ENCODE assay signal across 11 cellular contexts in genomic region chr5:56638768-56639238, GRCh38.
DNase-seq lines count a peak whose midpoint lies in the region; ATAC-seq, FAIRE-seq and TF ChIP-seq lines count a peak whose summit lies in the region.
"Had no signal": no experiment of that assay in that cellular context is flagged by ENCODE, and none has a peak within 500 bp of the region (broad histone marks: within the 10 kb centered on the region; RNA-seq: fewer than 3 reads in every experiment).

No MANE protein-coding gene starts in this region.

- CTCF ChIA-PET in activated naive CD4-positive, alpha-beta T cell treated with anti-CD3 and anti-CD28 coated beads, Interleukin-2, amount 10 ng/mL, durations not matched to agents 7 days and 5 days (lab: Charles Lee): no interaction called here

- H3K36me3 ChIP-seq in OCI-LY3 (replicated peaks; ENCODE audit: low read depth, low read length): no peaks in the 10 kb centered on the region

- H3K4me3 ChIP-seq in OCI-LY3 (ENCODE audit: low read length): no peak overlapping the region

- H3K4me2 ChIP-seq in OCI-LY3 (ENCODE audit: low read length): peak overlapping the region; percentile 20; the same call in 1 of the 2 replicates

- no peak overlapping the region for H3K27ac ChIP-seq in OCI-LY3 (ENCODE audit: low read length)

- DNase-seq in activated naive CD4-positive, alpha-beta T cell treated with anti-CD3 and anti-CD28 coated beads, Interleukin-2, amount 10 ng/mL, durations not matched to agents 7 days and 5 days: no peak
- peak; percentile 69 for DNase-seq in kidney tubule cell (ENCODE audit: low spot score)
- peak; percentile 38 for DNase-seq in urothelium cell line (ENCODE audit: low spot score)
- DNase-seq in OCI-M2 (lab: John Stamatoyannopoulos, UW; ENCODE audit: unreplicated experiment): no peak
- no peak for DNase-seq in GOT3 (lab: John Stamatoyannopoulos, UW)
- DNase-seq in Right ventricle myocardium inferior (ENCODE audit: missing footprints): no peak

- H3K9ac ChIP-seq in OCI-LY3 (ENCODE audit: low read length): no peak overlapping the region

- intact Hi-C loops in Right ventricle myocardium inferior (cut with DNase I): no loop called here

- no peak for FAIRE-seq in urothelium cell line (lab: Jason Lieb, UNC)

- no peaks in the 10 kb centered on the region for H3K36me3 Mint-ChIP-seq in activated naive CD4-positive, alpha-beta T cell treated with anti-CD3 and anti-CD28 coated beads, Interleukin-2, amount 50 U/mL, for 24 hours
- peaks cover 9% of the 10 kb centered on the region for H3K36me3 Mint-ChIP-seq in activated naive CD4-positive, alpha-beta T cell treated with anti-CD3 and anti-CD28 coated beads, Interleukin-2, amount 10 ng/mL, durations not matched to agents 7 days and 5 days
- H3K36me3 Mint-ChIP-seq: brain; CD14-positive monocyte; naive thymus-derived CD8-positive, alpha-beta T cell had no signal

- H3K4me3 Mint-ChIP-seq in activated naive CD4-positive, alpha-beta T cell treated with anti-CD3 and anti-CD28 coated beads, Interleukin-2, amount 50 U/mL, for 24 hours: peak overlapping the region; percentile 19
- no peak overlapping the region for H3K4me3 Mint-ChIP-seq in activated naive CD4-positive, alpha-beta T cell treated with anti-CD3 and anti-CD28 coated beads, Interleukin-2, amount 10 ng/mL, durations not matched to agents 7 days and 5 days
- H3K4me3 Mint-ChIP-seq: brain, CD14-positive monocyte had no signal

- H2AFZ ChIP-seq in OCI-LY3 (ENCODE audit: low read depth, low read length): no peak overlapping the region

- H3K4me1 Mint-ChIP-seq in activated naive CD4-positive, alpha-beta T cell treated with anti-CD3 and anti-CD28 coated beads, Interleukin-2, amount 50 U/mL, for 24 hours: peaks cover 48% of the 10 kb centered on the region
- H3K4me1 Mint-ChIP-seq in activated naive CD4-positive, alpha-beta T cell treated with anti-CD3 and anti-CD28 coated beads, Interleukin-2, amount 10 ng/mL, durations not matched to agents 7 days and 5 days: peaks cover 6% of the 10 kb centered on the region

- H4K20me1 ChIP-seq in OCI-LY3 (ENCODE audit: insufficient read depth, low read length): no peaks in the 10 kb centered on the region

- H3K27ac Mint-ChIP-seq in activated naive CD4-positive, alpha-beta T cell treated with anti-CD3 and anti-CD28 coated beads, Interleukin-2, amount 50 U/mL, for 24 hours: peak overlapping the region; percentile 6
- H3K27ac Mint-ChIP-seq in activated naive CD4-positive, alpha-beta T cell treated with anti-CD3 and anti-CD28 coated beads, Interleukin-2, amount 10 ng/mL, durations not matched to agents 7 days and 5 days: no peak overlapping the region

- H3K27me3 ChIP-seq in OCI-LY3 (ENCODE audit: low read depth, low read length): no peaks in the 10 kb centered on the region

- TF ChIP-seq CTCF in OCI-LY3 (IDR thresholded peaks at IDR 0.05; ENCODE audit: low read depth, low read length): no peak

- H3K9me3 Mint-ChIP-seq in activated naive CD4-positive, alpha-beta T cell treated with anti-CD3 and anti-CD28 coated beads, Interleukin-2, amount 50 U/mL, for 24 hours: no peaks in the 10 kb centered on the region
- H3K9me3 Mint-ChIP-seq in activated naive CD4-positive, alpha-beta T cell treated with anti-CD3 and anti-CD28 coated beads, Interleukin-2, amount 10 ng/mL, durations not matched to agents 7 days and 5 days: no peaks in the 10 kb centered on the region
- H3K9me3 Mint-ChIP-seq: brain; naive thymus-derived CD8-positive, alpha-beta T cell had no signal

- no peaks in the 10 kb centered on the region for H3K9me3 ChIP-seq in OCI-LY3 (ENCODE audit: insufficient read depth, low read length)

- no peak for ATAC-seq in Right ventricle myocardium inferior
- ATAC-seq: naive thymus-derived CD8-positive, alpha-beta T cell had no signal

- H3K79me2 ChIP-seq in OCI-LY3 (ENCODE audit: low read length): no peaks in the 10 kb centered on the region

- H3K27me3 Mint-ChIP-seq in activated naive CD4-positive, alpha-beta T cell treated with anti-CD3 and anti-CD28 coated beads, Interleukin-2, amount 50 U/mL, for 24 hours: no peaks in the 10 kb centered on the region
- H3K27me3 Mint-ChIP-seq in activated naive CD4-positive, alpha-beta T cell treated with anti-CD3 and anti-CD28 coated beads, Interleukin-2, amount 10 ng/mL, durations not matched to agents 7 days and 5 days: peaks cover 29% of the 10 kb centered on the region

- peaks cover 33% of the 10 kb centered on the region for H3K4me1 ChIP-seq in OCI-LY3 (ENCODE audit: low read length)

Comparison
In these comparisons a context has a peak if more than half of its experiments do, and no peak if none do; other contexts are left out.
1. DNase-seq: peak in kidney tubule cell (single experiment) and urothelium cell line (single experiment); none in activated naive CD4-positive, alpha-beta T cell treated with anti-CD3 and anti-CD28 coated beads, Interleukin-2, amount 10 ng/mL, durations not matched to agents 7 days and 5 days (single experiment), OCI-M2 (single experiment), GOT3 (single experiment) and Right ventricle myocardium inferior (single experiment).